14 cellular contexts compared by ENCODE assay signal in genomic region chr7:116417593-116418345, GRCh38.
A peak's percentile ranks its signal among the peaks of the same experiment; 100 is the strongest.
DNase-seq lines count a peak whose midpoint lies in the region; ATAC-seq and TF ChIP-seq lines count a peak whose summit lies in the region.
"Had no signal": no experiment of that assay in that cellular context is flagged by ENCODE, and none has a peak within 500 bp of the region (broad histone marks: within the 10 kb centered on the region; RNA-seq: fewer than 3 reads in every experiment).

No MANE protein-coding gene starts in this region.

- H3K27me3 ChIP-seq in breast epithelium: no peaks in the 10 kb centered on the region
- H3K27me3 ChIP-seq in subcutaneous abdominal adipose tissue (ENCODE audit: control insufficient read depth in 5 of 5, insufficient read depth in 4 of 5, low read length in 5 of 5): no peaks in the 10 kb centered on the region
- H3K27me3 ChIP-seq: thyroid gland had no signal

- H3K9me3 Mint-ChIP-seq in MCF 10A (ENCODE audit: unreplicated experiment): no peaks in the 10 kb centered on the region
- H3K9me3 Mint-ChIP-seq: immature natural killer cell had no signal

- no peak overlapping the region for H3K9ac ChIP-seq in subcutaneous abdominal adipose tissue (ENCODE audit: low read length in 5 of 5)

- no peak overlapping the region for H3K4me3 Mint-ChIP-seq in MCF 10A (ENCODE audit: unreplicated experiment)
- H3K4me3 Mint-ChIP-seq: immature natural killer cell; naive thymus-derived CD8-positive, alpha-beta T cell had no signal

- H3K4me1 ChIP-seq in breast epithelium (no peaks in the 10 kb centered on the region), subcutaneous abdominal adipose tissue (ENCODE audit: control insufficient read depth in 5 of 5, insufficient read depth in 5 of 5, low read length in 5 of 5) (peaks cover 0 to 9% (median 8%) of the 10 kb centered on the region in 5 donors)

- no peak for DNase-seq in MCF 10A (ENCODE audit: unreplicated experiment)
- no peak for DNase-seq in breast epithelium (ENCODE audit: low spot score in 2 of 2)
- DNase-seq in left colon: no peak
- no peak for DNase-seq in NCI-H2171 treated with DMSO at 0.1 percent for 48 hours (lab: John Stamatoyannopoulos, UW)
- DNase-seq: immature natural killer cell; naive thymus-derived CD8-positive, alpha-beta T cell; NCI-H524; SIG-M5; thyroid gland had no signal

- H3K27ac Mint-ChIP-seq in MCF 10A (ENCODE audit: low read depth, unreplicated experiment): peak overlapping the region; percentile 73
- H3K27ac Mint-ChIP-seq: immature natural killer cell; naive thymus-derived CD8-positive, alpha-beta T cell had no signal

- CTCF ChIA-PET in MCF 10A (lab: Yijun Ruan, JAX): interaction anchor here (0.8 to 1.1 kb wide), 2 partner anchors 15 to 29 kb away, joined by 3 read pairs; no protein-coding TSS in a partner anchor

- BruUV-seq in MCF 10A (replicated peaks; lab: Mats Ljungman, UMichigan): no TSS peak

- H3K27me3 Mint-ChIP-seq in MCF 10A (ENCODE audit: insufficient read depth, unreplicated experiment): no peaks in the 10 kb centered on the region

- H3K36me3 Mint-ChIP-seq in MCF 10A (ENCODE audit: insufficient read depth, unreplicated experiment): no peaks in the 10 kb centered on the region
- H3K36me3 Mint-ChIP-seq: immature natural killer cell; naive thymus-derived CD8-positive, alpha-beta T cell had no signal

- POLR2A ChIA-PET in MCF 10A (lab: Yijun Ruan, JAX): interaction anchor here (1.2 kb wide), 1 partner anchor 17 kb away, joined by 4 read pairs; no protein-coding TSS in a partner anchor

- no peak for TF ChIP-seq POLR2A in breast epithelium (IDR thresholded peaks at IDR 0.05)

- intact Hi-C loops in MCF 10A (cut with micrococcal nuclease): no loop called here
- intact Hi-C loops in breast epithelium (cut with DNase I; ENCODE audit: low total_unique reads): no loop called here
- intact Hi-C loops in left colon (cut with DNase I, micrococcal nuclease): no loop called here

- peak; percentile 85 for ATAC-seq in SK-N-SH treated with all-trans-retinoic acid at 6 μM for 48 hours
- peak; percentile 88 for ATAC-seq in left colon
- ATAC-seq in GM19351 (IDR thresholded peaks at IDR 0.05; ENCODE audit: unreplicated experiment): no peak
- ATAC-seq in GM18498 (IDR thresholded peaks at IDR 0.05; ENCODE audit: unreplicated experiment): no peak
- ATAC-seq: naive thymus-derived CD8-positive, alpha-beta T cell had no signal

- H3K27ac ChIP-seq in breast epithelium: no peak overlapping the region
- H3K27ac ChIP-seq in subcutaneous abdominal adipose tissue (ENCODE audit: low read depth, low read length): peak overlapping the region; percentile 6
- H3K27ac ChIP-seq: coronary artery, thyroid gland had no signal

- H3K9me3 ChIP-seq in breast epithelium (no peaks in the 10 kb centered on the region), subcutaneous abdominal adipose tissue (ENCODE audit: control insufficient read depth in 5 of 5, low read length in 5 of 5) (no peaks in the 10 kb centered on the region)
- H3K9me3 ChIP-seq: thyroid gland had no signal

- no peak for TF ChIP-seq CTCF in MCF 10A (IDR thresholded peaks at IDR 0.05; ENCODE audit: unreplicated experiment)
- no peak for TF ChIP-seq CTCF in breast epithelium (IDR thresholded peaks at IDR 0.05)

- H3K4me3 ChIP-seq in breast epithelium (no peak overlapping the region), subcutaneous abdominal adipose tissue (ENCODE audit: low read depth in 1 of 5, low read length in 5 of 5) (no peak overlapping the region)
- H3K4me3 ChIP-seq: coronary artery, thyroid gland had no signal

- no peaks in the 10 kb centered on the region for H3K36me3 ChIP-seq in breast epithelium
- H3K36me3 ChIP-seq in subcutaneous abdominal adipose tissue (ENCODE audit: control insufficient read depth in 5 of 5, insufficient read depth in 5 of 5, low read length in 5 of 5): no peaks in the 10 kb centered on the region
- H3K36me3 ChIP-seq: thyroid gland had no signal

- H3K4me1 Mint-ChIP-seq in MCF 10A (ENCODE audit: insufficient read depth, unreplicated experiment): peaks cover 17% of the 10 kb centered on the region
- H3K4me1 Mint-ChIP-seq: immature natural killer cell; naive thymus-derived CD8-positive, alpha-beta T cell had no signal

TF ChIP-seq in SK-N-SH treated with all-trans-retinoic acid at 6 μM for 48 hours, 23 proteins besides CTCF, POLR2A, EP300 and RAD21:
- no peak for TF ChIP-seq ZNF8 (CRISPR knock-in tag; IDR thresholded peaks at IDR 0.05)
- TF ChIP-seq, protein P1, sequence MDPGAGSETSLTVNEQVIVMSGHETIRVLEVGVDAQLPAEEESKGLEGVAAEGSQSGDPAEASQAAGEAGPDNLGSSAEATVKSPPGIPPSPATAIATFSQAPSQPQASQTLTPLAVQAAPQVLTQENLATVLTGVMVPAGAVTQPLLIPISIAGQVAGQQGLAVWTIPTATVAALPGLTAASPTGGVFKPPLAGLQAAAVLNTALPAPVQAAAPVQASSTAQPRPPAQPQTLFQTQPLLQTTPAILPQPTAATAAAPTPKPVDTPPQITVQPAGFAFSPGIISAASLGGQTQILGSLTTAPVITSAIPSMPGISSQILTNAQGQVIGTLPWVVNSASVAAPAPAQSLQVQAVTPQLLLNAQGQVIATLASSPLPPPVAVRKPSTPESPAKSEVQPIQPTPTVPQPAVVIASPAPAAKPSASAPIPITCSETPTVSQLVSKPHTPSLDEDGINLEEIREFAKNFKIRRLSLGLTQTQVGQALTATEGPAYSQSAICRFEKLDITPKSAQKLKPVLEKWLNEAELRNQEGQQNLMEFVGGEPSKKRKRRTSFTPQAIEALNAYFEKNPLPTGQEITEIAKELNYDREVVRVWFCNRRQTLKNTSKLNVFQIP (CRISPR knock-in tag; IDR thresholded peaks at IDR 0.05; ENCODE audit: borderline replicate concordance, low read depth): no peak

Comparison
In these comparisons a context has a peak if more than half of its experiments do, and no peak if none do; other contexts are left out.
1. ATAC-seq: peak in SK-N-SH treated with all-trans-retinoic acid at 6 μM for 48 hours (single experiment) and left colon (single experiment); none in GM19351 (single experiment) and GM18498 (single experiment).